Comparison of ENCODE assay signal across 9 cellular contexts in genomic region chr7:100234660-100235317, GRCh38. TPM values are rescaled to one million over a fixed set of nuclear protein-coding genes. Genes with fewer than 3 reads are reported as not detected.
DNase-seq lines count a peak whose midpoint lies in the region; ATAC-seq and TF ChIP-seq lines count a peak whose summit lies in the region.
"Not testable (repeated sequence)": the region's sequence is repeated elsewhere in the genome, so short reads cannot be mapped to it uniquely, and the experiment has no call there.
"Had no signal": no experiment of that assay in that cellular context is flagged by ENCODE, and none has a peak within 500 bp of the region (broad histone marks: within the 10 kb centered on the region; RNA-seq: fewer than 3 reads in every experiment).

No MANE protein-coding gene starts in this region.

- peak overlapping the region in 1 of 3 donors; percentile 25 for H3K9ac ChIP-seq in skeletal muscle tissue (ENCODE audit: low read depth in 1 of 3, low read length in 3 of 3)

- not testable (repeated sequence) for H3K4me3 Mint-ChIP-seq in CD4-positive, alpha-beta T cell; activated CD4-positive, alpha-beta T cell treated with anti-CD3 and anti-CD28 coated beads for 36 hours; activated naive CD8-positive, alpha-beta T cell treated with anti-CD3 and anti-CD28 coated beads for 36 hours; memory B cell; stimulated activated naive CD8-positive, alpha-beta T cell treated with anti-CD3 and anti-CD28 coated beads, Interleukin-15, Interleukin-2, amounts not matched to agents 100 ng/mL and 50 ng/mL, for 24 hours

- not testable (repeated sequence) for H3K36me3 ChIP-seq in skeletal muscle tissue (ENCODE audit: control insufficient read depth in 3 of 3, insufficient read depth in 3 of 3, low read length in 3 of 3)

- H3K27ac Mint-ChIP-seq in CD4-positive, alpha-beta T cell, result peak overlapping the region; percentile 76
- peak overlapping the region; percentile 63 for H3K27ac Mint-ChIP-seq in activated CD4-positive, alpha-beta T cell treated with anti-CD3 and anti-CD28 coated beads for 36 hours
- H3K27ac Mint-ChIP-seq in activated naive CD8-positive, alpha-beta T cell treated with anti-CD3 and anti-CD28 coated beads for 36 hours, result peak overlapping the region; percentile 65
- H3K27ac Mint-ChIP-seq in memory B cell, result peak overlapping the region; percentile 50
- H3K27ac Mint-ChIP-seq in stimulated activated naive CD8-positive, alpha-beta T cell treated with anti-CD3 and anti-CD28 coated beads, Interleukin-15, Interleukin-2, amounts not matched to agents 100 ng/mL and 50 ng/mL, for 24 hours, result peak overlapping the region; percentile 51

- not testable (repeated sequence) for TF ChIP-seq POLR2A in NB4 (IDR thresholded peaks at IDR 0.05; ENCODE audit: extremely low read depth, insufficient read length)

- CTCF ChIA-PET in CD4-positive, alpha-beta T cell (lab: Charles Lee), result not testable (repeated sequence)
- CTCF ChIA-PET in activated CD4-positive, alpha-beta T cell treated with anti-CD3 and anti-CD28 coated beads for 36 hours (lab: Charles Lee), result interaction anchor here (0.6 to 0.9 kb wide), 2 partner anchors 181 to 378 kb away, joined by 3 read pairs; partner anchors contain the start of gene MOSPD3

- H3K4me1 ChIP-seq in skeletal muscle tissue (ENCODE audit: control insufficient read depth in 3 of 3, insufficient read depth in 3 of 3, low read length in 3 of 3), result peaks cover 5 to 33% (median 27%) of the 10 kb centered on the region in 3 donors

- POLR2A ChIA-PET in CD4-positive, alpha-beta T cell (lab: Charles Lee), result interaction anchor here (0.6 to 0.9 kb wide), 2 partner anchors 86 to 211 kb away, joined by 3 to 4 read pairs; partner anchors contain the start of gene LAMTOR4
- POLR2A ChIA-PET in activated CD4-positive, alpha-beta T cell treated with anti-CD3 and anti-CD28 coated beads for 36 hours (lab: Charles Lee), result not testable (repeated sequence)

- not testable (repeated sequence) for ATAC-seq in CD4-positive, alpha-beta T cell (ENCODE audit: poor library complexity); memory B cell (ENCODE audit: low read depth)
- peak; percentile 35 for ATAC-seq in activated CD4-positive, alpha-beta T cell treated with anti-CD3 and anti-CD28 coated beads for 36 hours

- H3K27ac ChIP-seq in CD4-positive, alpha-beta T cell (ENCODE audit: low read depth, low read length), result not testable (repeated sequence)
- H3K27ac ChIP-seq in skeletal muscle tissue (ENCODE audit: low read depth, low read length), result peak overlapping the region; percentile 51

- H3K9me3 ChIP-seq in CD4-positive, alpha-beta T cell (ENCODE audit: control insufficient read depth, low read length); skeletal muscle tissue (ENCODE audit: control insufficient read depth in 3 of 3, low read length in 3 of 3): not testable (repeated sequence)

- not testable (repeated sequence) for H3K27me3 Mint-ChIP-seq in CD4-positive, alpha-beta T cell; activated CD4-positive, alpha-beta T cell treated with anti-CD3 and anti-CD28 coated beads for 36 hours; activated naive CD8-positive, alpha-beta T cell treated with anti-CD3 and anti-CD28 coated beads for 36 hours; memory B cell; stimulated activated naive CD8-positive, alpha-beta T cell treated with anti-CD3 and anti-CD28 coated beads, Interleukin-15, Interleukin-2, amounts not matched to agents 100 ng/mL and 50 ng/mL, for 24 hours

- H3K9me3 Mint-ChIP-seq in CD4-positive, alpha-beta T cell; activated CD4-positive, alpha-beta T cell treated with anti-CD3 and anti-CD28 coated beads for 36 hours (ENCODE audit: low read depth); memory B cell; stimulated activated naive CD8-positive, alpha-beta T cell treated with anti-CD3 and anti-CD28 coated beads, Interleukin-15, Interleukin-2, amounts not matched to agents 100 ng/mL and 50 ng/mL, for 24 hours: not testable (repeated sequence)
- peaks cover 11% of the 10 kb centered on the region for H3K9me3 Mint-ChIP-seq in activated naive CD8-positive, alpha-beta T cell treated with anti-CD3 and anti-CD28 coated beads for 36 hours

- H3K27me3 ChIP-seq in CD4-positive, alpha-beta T cell (ENCODE audit: control insufficient read depth, insufficient read depth, low read length); skeletal muscle tissue (ENCODE audit: control insufficient read depth in 3 of 3, insufficient read depth in 3 of 3, low read length in 3 of 3): not testable (repeated sequence)

- H3K4me3 ChIP-seq in NB4 (ENCODE audit: low read depth, low read length); skeletal muscle tissue (ENCODE audit: low read length in 3 of 3): not testable (repeated sequence)

- not testable (repeated sequence) for TF ChIP-seq CTCF in CD4-positive, alpha-beta T cell (IDR thresholded peaks at IDR 0.05); NB4 (IDR thresholded peaks at IDR 0.05; ENCODE audit: low read depth, low read length)

- peaks cover 22% of the 10 kb centered on the region for H3K36me3 Mint-ChIP-seq in CD4-positive, alpha-beta T cell (ENCODE audit: low read depth)
- H3K36me3 Mint-ChIP-seq in activated CD4-positive, alpha-beta T cell treated with anti-CD3 and anti-CD28 coated beads for 36 hours (ENCODE audit: low read depth), result peaks cover 28% of the 10 kb centered on the region
- H3K36me3 Mint-ChIP-seq in activated naive CD8-positive, alpha-beta T cell treated with anti-CD3 and anti-CD28 coated beads for 36 hours, result peaks cover 33% of the 10 kb centered on the region
- H3K36me3 Mint-ChIP-seq in memory B cell, result peaks cover 13% of the 10 kb centered on the region
- H3K36me3 Mint-ChIP-seq in stimulated activated naive CD8-positive, alpha-beta T cell treated with anti-CD3 and anti-CD28 coated beads, Interleukin-15, Interleukin-2, amounts not matched to agents 100 ng/mL and 50 ng/mL, for 24 hours (ENCODE audit: low read depth), result peaks cover 35% of the 10 kb centered on the region

- H3K4me1 Mint-ChIP-seq in CD4-positive, alpha-beta T cell (ENCODE audit: low read depth), result peaks cover 25% of the 10 kb centered on the region
- H3K4me1 Mint-ChIP-seq in activated CD4-positive, alpha-beta T cell treated with anti-CD3 and anti-CD28 coated beads for 36 hours, result peaks cover 19% of the 10 kb centered on the region
- H3K4me1 Mint-ChIP-seq in activated naive CD8-positive, alpha-beta T cell treated with anti-CD3 and anti-CD28 coated beads for 36 hours, result peaks cover 27% of the 10 kb centered on the region
- H3K4me1 Mint-ChIP-seq in memory B cell, result peaks cover 17% of the 10 kb centered on the region
- peaks cover 31% of the 10 kb centered on the region for H3K4me1 Mint-ChIP-seq in stimulated activated naive CD8-positive, alpha-beta T cell treated with anti-CD3 and anti-CD28 coated beads, Interleukin-15, Interleukin-2, amounts not matched to agents 100 ng/mL and 50 ng/mL, for 24 hours (ENCODE audit: low read depth)

- not testable (repeated sequence) for DNase-seq in CD4-positive, alpha-beta T cell; memory B cell (ENCODE audit: low spot score in 2 of 2)
- DNase-seq in NB4 (ENCODE audit: low read depth), result peak; percentile 30
- DNase-seq in activated CD4-positive, alpha-beta T cell treated with anti-CD3 and anti-CD28 coated beads for 36 hours, result peak; percentile 77
- peak; percentile 53 to 57 for DNase-seq in activated T-cell treated with anti-CD3 and anti-CD28 coated beads, Interleukin-2, amount 50 U/mL, for 48 hours
- peak; percentile 25 for DNase-seq in activated naive CD8-positive, alpha-beta T cell treated with anti-CD3 and anti-CD28 coated beads for 36 hours

- intact Hi-C loops in CD4-positive, alpha-beta T cell (cut with DNase I, micrococcal nuclease); activated CD4-positive, alpha-beta T cell treated with anti-CD3 and anti-CD28 coated beads for 36 hours (cut with DNase I, micrococcal nuclease): not testable (repeated sequence)

RNA-seq across cellular contexts. Expression of gene PVRIG, which starts 15.0 kb away (rescaled TPM):
- total RNA-seq in CD4-positive, alpha-beta T cell, result 10 to 100 TPM; 30.1 to 33.2 TPM
- total RNA-seq in activated CD4-positive, alpha-beta T cell treated with anti-CD3 and anti-CD28 coated beads for 36 hours, result 10 to 100 TPM; 26.9 to 27.7 TPM
- 10 to 100 TPM; 33.4 to 34.5 TPM for total RNA-seq in activated naive CD8-positive, alpha-beta T cell treated with anti-CD3 and anti-CD28 coated beads for 36 hours
- total RNA-seq in skeletal muscle tissue, result not detected
- total RNA-seq: A172 had no signal

RNA-seq across cellular contexts. Expression of gene STAG3, which starts 57.1 kb away (rescaled TPM):
- 1 to 10 TPM; 4.0 to 5.5 TPM for total RNA-seq in CD4-positive, alpha-beta T cell
- 10 to 100 TPM; 24.7 to 28.3 TPM for total RNA-seq in activated CD4-positive, alpha-beta T cell treated with anti-CD3 and anti-CD28 coated beads for 36 hours
- 10 to 100 TPM; 21.1 to 21.4 TPM for total RNA-seq in activated naive CD8-positive, alpha-beta T cell treated with anti-CD3 and anti-CD28 coated beads for 36 hours
- 0.52 TPM for total RNA-seq in skeletal muscle tissue

RNA-seq across cellular contexts. Expression of gene GPC2, which starts 57.6 kb away (rescaled TPM):
- total RNA-seq in CD4-positive, alpha-beta T cell, result 10 to 100 TPM; 16.4 to 18.7 TPM
- 1 to 10 TPM; 5.3 to 6.1 TPM for total RNA-seq in activated CD4-positive, alpha-beta T cell treated with anti-CD3 and anti-CD28 coated beads for 36 hours
- total RNA-seq in activated naive CD8-positive, alpha-beta T cell treated with anti-CD3 and anti-CD28 coated beads for 36 hours, result 1 to 10 TPM; 3.6 to 3.9 TPM
- 5.2 TPM for total RNA-seq in skeletal muscle tissue

Comparison
In these comparisons a context has a peak if more than half of its experiments do, and no peak if none do; other contexts are left out.
1. RNA of gene PVRIG, which starts 15.0 kb away (total RNA-seq): 33.4 to 34.5 TPM in activated naive CD8-positive, alpha-beta T cell treated with anti-CD3 and anti-CD28 coated beads for 36 hours, 30.1 to 33.2 TPM in CD4-positive, alpha-beta T cell and 26.9 to 27.7 TPM in activated CD4-positive, alpha-beta T cell treated with anti-CD3 and anti-CD28 coated beads for 36 hours; not detected in skeletal muscle tissue (single experiment); every median in the first group is over 10 times any median in the second.
2. Peak in every context shown above with its lines, with median percentiles within 50 percentile points of each other: H3K27ac Mint-ChIP-seq.